In genomic region chr16:21708533-21709115, GRCh38 we compare ENCODE assay signal across 7 cellular contexts.
A peak's percentile ranks its signal among the peaks of the same experiment; 100 is the strongest.
DNase-seq lines count a peak whose midpoint lies in the region; ATAC-seq, FAIRE-seq and TF ChIP-seq lines count a peak whose summit lies in the region.

No MANE protein-coding gene starts in this region.

- in situ Hi-C loops in astrocyte of the spinal cord (cut with HindIII; ENCODE audit: low sequenced_read_pairs): no loop called here

- no peak for ATAC-seq in GM21528 (IDR thresholded peaks at IDR 0.05; ENCODE audit: low FRiP score, unreplicated experiment)

- FAIRE-seq in TTC549 (lab: Jason Lieb, UNC): peak; percentile 33

- TF ChIP-seq CTCF in GM12873 (IDR thresholded peaks at IDR 0.05; ENCODE audit: insufficient read depth, low read depth, low read length, missing control alignments): peak; percentile 78
- TF ChIP-seq CTCF in astrocyte of the spinal cord (IDR thresholded peaks at IDR 0.05; ENCODE audit: low read depth, low read length): peak; percentile 85

- H3K4me3 ChIP-seq in astrocyte of the spinal cord (ENCODE audit: low read depth, low read length): no peak overlapping the region

- peak; percentile 72 for DNase-seq in NCI-H2029 treated with DMSO at 0.1 percent for 48 hours (lab: John Stamatoyannopoulos, UW)
- DNase-seq in astrocyte of the spinal cord (ENCODE audit: low read depth, low spot score): peak; percentile 70
- peak; percentile 47 for DNase-seq in iPS DF 19.7 (ENCODE audit: low read depth, low spot score)
- DNase-seq in stimulated activated CD4-positive, alpha-beta T cell treated with anti-CD3 and anti-CD28 coated beads, Interleukin-12 subunit alpha, Interleukin-12 subunit beta, amount 100 ng/mL, for 4 hours: peak; percentile 79
